Comparison of ENCODE assay signal across 19 cellular contexts in the genomic region with DNA sequence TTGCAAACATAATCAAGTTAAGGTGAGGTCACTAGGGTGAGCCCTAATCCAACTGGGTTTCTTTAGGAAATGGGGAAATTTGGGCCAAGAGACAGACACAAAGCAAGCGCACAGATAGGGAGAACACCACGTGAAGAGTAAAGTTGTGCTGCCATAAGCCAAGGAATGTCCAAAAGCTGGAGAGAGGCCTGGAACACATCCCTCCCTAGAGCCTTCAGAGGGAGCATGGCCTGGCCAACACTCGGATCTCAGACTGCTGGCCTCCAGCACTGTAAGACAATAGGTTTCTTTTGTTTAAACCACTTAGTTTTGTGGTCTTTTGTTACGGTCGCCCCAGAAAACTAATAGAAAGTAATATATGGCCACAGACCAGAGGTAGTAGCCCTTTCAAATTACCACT. TPM values are rescaled to one million over a fixed set of nuclear protein-coding genes. Genes with fewer than 3 reads are reported as not detected.
DNase-seq lines count a peak whose midpoint lies in the region; ATAC-seq and TF ChIP-seq lines count a peak whose summit lies in the region.
"Had no signal": no experiment of that assay in that cellular context is flagged by ENCODE, and none has a peak within 500 bp of the region (broad histone marks: within the 10 kb centered on the region; RNA-seq: fewer than 3 reads in every experiment).

No MANE protein-coding gene starts in this region.

- ATAC-seq in Right ventricle myocardium inferior = peak; percentile 96
- peak; percentile 61 to 79 (median 66) for ATAC-seq in heart left ventricle
- peak; percentile 75 to 92 for ATAC-seq in right cardiac atrium
- ATAC-seq in HG03196 (IDR thresholded peaks at IDR 0.05; ENCODE audit: unreplicated experiment) = no peak
- ATAC-seq: A549, GM23338 had no signal

- no peak overlapping the region for H3K27ac ChIP-seq in heart left ventricle
- no peak overlapping the region for H3K27ac ChIP-seq in right cardiac atrium (ENCODE audit: low read length)
- H3K27ac ChIP-seq in testis = no peak overlapping the region
- H3K27ac ChIP-seq: 22Rv1, A549, BLaER1 had no signal

- DNase-seq in Right ventricle myocardium inferior (ENCODE audit: missing footprints) (no peak), cardiac septum (ENCODE audit: low spot score) (no peak), heart left ventricle (peak in 1 of 5 donors; percentile 36), right cardiac atrium (peak in 1 of 3 donors; percentile 72), testis (peak; percentile 59), NCI-H446 (lab: John Stamatoyannopoulos, UW) (no peak), ureter (ENCODE audit: low spot score) (no peak)
- DNase-seq: CD4-positive, alpha-beta memory T cell; DMS153; DMS79; GF-D8; HCEC 1CT had no signal

- H3K27me3 ChIP-seq in heart left ventricle (peaks cover 0 to 4% (median 0%) of the 10 kb centered on the region in 9 donors), right cardiac atrium (ENCODE audit: control insufficient read depth, insufficient read depth) (no peaks in the 10 kb centered on the region), testis (no peaks in the 10 kb centered on the region)
- H3K27me3 ChIP-seq: BLaER1 had no signal

- H3K4me3 ChIP-seq in heart left ventricle (no peak overlapping the region), right cardiac atrium (ENCODE audit: low read length) (no peak overlapping the region), testis (no peak overlapping the region)
- H3K4me3 ChIP-seq: A549, BLaER1, GM23338 had no signal

- H3K4me1 ChIP-seq in heart left ventricle (no peaks in the 10 kb centered on the region), right cardiac atrium (ENCODE audit: control insufficient read depth, insufficient read depth, low read length) (no peaks in the 10 kb centered on the region), testis (no peaks in the 10 kb centered on the region)
- H3K4me1 ChIP-seq: A549, BLaER1 had no signal

- 73 to 79% (median 75%) methylated on average over 5 of the region's 5 CpGs for WGBS in heart left ventricle, 4 donors
- WGBS in right cardiac atrium = 57% methylated on average over 5 of the region's 5 CpGs
- 55 to 71% methylated on average over 5 of the region's 5 CpGs for WGBS in testis, 2 donors

- no peak for TF ChIP-seq POLR2A in heart left ventricle (IDR thresholded peaks at IDR 0.05)
- no peak for TF ChIP-seq POLR2A in testis (IDR thresholded peaks at IDR 0.05)

- no peaks in the 10 kb centered on the region for H3K36me3 ChIP-seq in heart left ventricle
- no peaks in the 10 kb centered on the region for H3K36me3 ChIP-seq in testis (ENCODE audit: low read depth, missing control alignments)
- H3K36me3 ChIP-seq: BLaER1 had no signal

- TF ChIP-seq CTCF in heart left ventricle (IDR thresholded peaks at IDR 0.05) (no peak), testis (IDR thresholded peaks at IDR 0.05) (no peak)

- peaks cover 0 to 13% (median 0%) of the 10 kb centered on the region in 12 donors for H3K9me3 ChIP-seq in heart left ventricle
- peaks cover 2% of the 10 kb centered on the region for H3K9me3 ChIP-seq in right cardiac atrium (ENCODE audit: control insufficient read depth, low read length)
- no peaks in the 10 kb centered on the region for H3K9me3 ChIP-seq in testis
- H3K9me3 ChIP-seq: A549 had no signal

- intact Hi-C loops in Right ventricle myocardium inferior (cut with DNase I) (no loop called here), cardiac septum (cut with DNase I) (no loop called here), heart left ventricle (cut with DNase I) (loop anchor here in 1 of 10 donors (10.0 kb wide), 1 partner anchor 183 kb away; no protein-coding TSS in a partner anchor), right cardiac atrium (cut with DNase I) (loop anchor here in 2 of 4 donors (10.0 kb wide), 1 partner anchor 183 kb away; no protein-coding TSS in a partner anchor), testis (cut with DNase I; ENCODE audit: low total_unique reads) (no loop called here)

RNA-seq across cellular contexts. Expression of a gene that starts 8.2 kb away (rescaled TPM):
- total RNA-seq in Right ventricle myocardium inferior (0.92 TPM), cardiac septum (0.65 TPM), heart left ventricle (1 to 10 TPM in 3 of 9 donors, under 1 TPM in 6; 0.18 to 9.0 (median 0.50) TPM), right cardiac atrium (10 to 100 TPM; 33.7 to 38.9 (median 36.0) TPM), testis (10 to 100 TPM; 12.3 to 16.5 TPM), ureter (16.7 TPM)
- polyA plus RNA-seq in heart left ventricle (under 1 TPM; 0.23 to 0.39 TPM), right cardiac atrium (20.1 TPM), testis (ENCODE audit: insufficient read depth, low read depth, low replicate concordance) (11.5 TPM)
- polyA plus RNA-seq: CD14-positive monocyte, IgD-negative memory B cell had no signal
